Comparison of ENCODE assay signal across 23 cellular contexts in the genomic region with DNA sequence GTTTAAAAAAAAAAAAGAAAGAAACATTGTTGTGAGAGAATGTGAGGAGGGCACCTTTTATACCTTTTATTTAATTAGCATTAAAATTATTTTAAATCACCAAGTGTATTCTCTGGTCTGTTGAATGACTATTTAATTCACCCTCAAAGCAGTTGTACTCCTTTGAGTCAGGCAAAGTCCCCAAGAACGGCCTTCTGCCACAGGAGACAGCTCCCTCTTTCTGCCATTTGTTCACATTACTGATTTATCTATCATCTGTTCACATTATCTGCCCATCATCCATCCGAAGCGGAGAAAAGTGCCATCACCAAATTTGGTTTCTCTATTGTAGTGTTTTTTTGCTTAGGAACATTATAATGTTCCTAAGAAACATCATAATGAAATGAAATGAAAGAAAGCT.
DNase-seq lines count a peak whose midpoint lies in the region; ATAC-seq and TF ChIP-seq lines count a peak whose summit lies in the region.
"Had no signal": no experiment of that assay in that cellular context is flagged by ENCODE, and none has a peak within 500 bp of the region (broad histone marks: within the 10 kb centered on the region; RNA-seq: fewer than 3 reads in every experiment).

No MANE protein-coding gene starts in this region.

- no peak overlapping the region for H3K27ac Mint-ChIP-seq in chondrocyte (ENCODE audit: unreplicated experiment)
- no peak overlapping the region for H3K27ac Mint-ChIP-seq in activated CD8-positive, alpha-beta T cell treated with anti-CD3 and anti-CD28 coated beads, Interleukin-2, amount 10 ng/mL, durations not matched to agents 7 days and 5 days
- H3K27ac Mint-ChIP-seq: activated CD8-positive, alpha-beta memory T cell treated with anti-CD3 and anti-CD28 coated beads, Interleukin-2, amount 10 ng/mL, durations not matched to agents 7 days and 5 days; activated T-helper 17 cell treated with anti-CD3 and anti-CD28 coated beads, Interleukin-2, amount 50 U/mL, for 72 hours; natural killer cell treated with Interleukin-12 subunit alpha and Interleukin-12 subunit beta and Interleukin-15 and Interleukin-18, amount 100 ng/mL, for 72 hours; stimulated activated naive B cell treated with anti-CD40 and anti-IgM and Interleukin-4, amounts not matched to agents 10 μg/mL and 1 μg/mL and 100 μg/mL, for 72 hours had no signal

- no peak overlapping the region for H2AK5ac ChIP-seq in trophoblast cell (ENCODE audit: low read length)

- no peak overlapping the region for H2AFZ ChIP-seq in trophoblast cell (ENCODE audit: insufficient read depth, low read length, poor library complexity)

- no peak overlapping the region for H3K27ac ChIP-seq in trophoblast cell (ENCODE audit: low read depth, low read length)
- H3K27ac ChIP-seq: brain microvascular endothelial cell, colonic mucosa, foreskin keratinocyte, HL-60, sigmoid colon, tibial artery had no signal

- ATAC-seq in activated CD8-positive, alpha-beta T cell treated with anti-CD3 and anti-CD28 coated beads, Interleukin-2, amount 10 ng/mL, durations not matched to agents 7 days and 5 days: no peak
- ATAC-seq: activated CD8-positive, alpha-beta memory T cell treated with anti-CD3 and anti-CD28 coated beads, Interleukin-2, amount 10 ng/mL, durations not matched to agents 7 days and 5 days; activated T-helper 17 cell treated with anti-CD3 and anti-CD28 coated beads, Interleukin-2, amount 50 U/mL, for 72 hours; foreskin keratinocyte; natural killer cell treated with Interleukin-12 subunit alpha and Interleukin-12 subunit beta and Interleukin-15 and Interleukin-18, amount 100 ng/mL, for 72 hours; stimulated activated naive B cell treated with anti-CD40 and anti-IgM and Interleukin-4, amounts not matched to agents 10 μg/mL and 1 μg/mL and 100 μg/mL, for 72 hours had no signal

- H2BK12ac ChIP-seq in trophoblast cell (ENCODE audit: low read length): no peak overlapping the region

- H4K91ac ChIP-seq in trophoblast cell (ENCODE audit: low read depth, low read length): no peak overlapping the region

- H3K4me2 ChIP-seq in trophoblast cell (ENCODE audit: low read length): no peak overlapping the region

- H3K9ac ChIP-seq in trophoblast cell (ENCODE audit: low read length): no peak overlapping the region

- no peaks in the 10 kb centered on the region for H3K79me1 ChIP-seq in trophoblast cell (ENCODE audit: low read length)

- DNase-seq in AG09309 (ENCODE audit: low read depth): no peak
- DNase-seq in EL: peak; percentile 1
- peak; percentile 4 for DNase-seq in NAMALWA (ENCODE audit: low spot score)
- DNase-seq in chondrocyte (ENCODE audit: low spot score): no peak
- DNase-seq in activated CD8-positive, alpha-beta T cell treated with anti-CD3 and anti-CD28 coated beads, Interleukin-2, amount 10 ng/mL, durations not matched to agents 7 days and 5 days: no peak
- no peak for DNase-seq in trophoblast cell
- DNase-seq in SHP77 treated with DMSO at 0.1 percent for 48 hours (lab: John Stamatoyannopoulos, UW): no peak
- DNase-seq in HPDE6-E6E7 (ENCODE audit: extremely low spot score): no peak
- DNase-seq: activated CD4-positive, alpha-beta T cell treated with anti-CD3 and anti-CD28 coated beads for 4 hours; activated CD8-positive, alpha-beta memory T cell treated with anti-CD3 and anti-CD28 coated beads, Interleukin-2, amount 10 ng/mL, durations not matched to agents 7 days and 5 days; brain microvascular endothelial cell; colonic mucosa; foreskin keratinocyte; hippocampal formation; mesenchymal stem cell; NCI-H748 treated with DMSO at 0.1 percent for 48 hours; RPMI8226; sigmoid colon; stimulated activated naive B cell treated with anti-CD40 and anti-IgM and Interleukin-4, amounts not matched to agents 10 μg/mL and 1 μg/mL and 100 μg/mL, for 72 hours; tibial artery had no signal

- H3K4me3 ChIP-seq in AG09309 (ENCODE audit: control insufficient read depth, low read depth, low read length) (no peak overlapping the region), trophoblast cell (ENCODE audit: low read depth, low read length) (no peak overlapping the region)
- H3K4me3 ChIP-seq: colonic mucosa, sigmoid colon, tibial artery had no signal

- WGBS in trophoblast cell (ENCODE audit: extremely low coverage, insufficient coverage, insufficient read length): no CpG with 5 or more reads among the region's 3 CpGs

- no peak overlapping the region for H3K14ac ChIP-seq in trophoblast cell (ENCODE audit: low read length)

- no peaks in the 10 kb centered on the region for H3K36me3 ChIP-seq in trophoblast cell (ENCODE audit: control insufficient read depth in 1 of 2, insufficient read depth in 2 of 2, low read length in 2 of 2)
- H3K36me3 ChIP-seq: brain microvascular endothelial cell, colonic mucosa, sigmoid colon, tibial artery had no signal

- no peak overlapping the region for H3K18ac ChIP-seq in trophoblast cell (ENCODE audit: low read length)

- no peaks in the 10 kb centered on the region for H3K4me1 ChIP-seq in trophoblast cell (ENCODE audit: control insufficient read depth in 1 of 2, insufficient read depth in 2 of 2, low read length in 2 of 2)
- H3K4me1 ChIP-seq: colonic mucosa, foreskin keratinocyte, sigmoid colon, tibial artery had no signal

- no peak overlapping the region for H3K4ac ChIP-seq in trophoblast cell (ENCODE audit: low read depth, low read length)

- no peak overlapping the region for H2BK5ac ChIP-seq in trophoblast cell (ENCODE audit: low read depth, low read length, poor library complexity)

- H3K27me3 ChIP-seq in trophoblast cell (ENCODE audit: insufficient read depth, low read length): no peaks in the 10 kb centered on the region
- H3K27me3 ChIP-seq: brain microvascular endothelial cell, colonic mucosa, foreskin keratinocyte, sigmoid colon, tibial artery had no signal

- POLR2A ChIA-PET in activated CD8-positive, alpha-beta T cell treated with anti-CD3 and anti-CD28 coated beads, Interleukin-2, amount 10 ng/mL, durations not matched to agents 7 days and 5 days (lab: Charles Lee): no interaction called here

- H3K36me3 Mint-ChIP-seq in chondrocyte (ENCODE audit: low read depth): no peaks in the 10 kb centered on the region
- H3K36me3 Mint-ChIP-seq in activated CD8-positive, alpha-beta T cell treated with anti-CD3 and anti-CD28 coated beads, Interleukin-2, amount 10 ng/mL, durations not matched to agents 7 days and 5 days (ENCODE audit: low read depth): no peaks in the 10 kb centered on the region
- H3K36me3 Mint-ChIP-seq: activated CD8-positive, alpha-beta memory T cell treated with anti-CD3 and anti-CD28 coated beads, Interleukin-2, amount 10 ng/mL, durations not matched to agents 7 days and 5 days; natural killer cell treated with Interleukin-12 subunit alpha and Interleukin-12 subunit beta and Interleukin-15 and Interleukin-18, amount 100 ng/mL, for 72 hours; stimulated activated naive B cell treated with anti-CD40 and anti-IgM and Interleukin-4, amounts not matched to agents 10 μg/mL and 1 μg/mL and 100 μg/mL, for 72 hours had no signal

- H3K9me3 ChIP-seq in trophoblast cell (ENCODE audit: insufficient read depth, low read depth, low read length): no peaks in the 10 kb centered on the region
- H3K9me3 ChIP-seq: colonic mucosa, sigmoid colon, tibial artery had no signal

- H3K79me2 ChIP-seq in trophoblast cell (ENCODE audit: control insufficient read depth, insufficient read depth, low read length, poor library complexity): no peaks in the 10 kb centered on the region

- TF ChIP-seq CTCF in AG09309 (IDR thresholded peaks at IDR 0.05; ENCODE audit: control insufficient read depth, insufficient read depth, low read depth, low read length, missing control alignments): peak; percentile 17
- TF ChIP-seq CTCF in chondrocyte (IDR thresholded peaks at IDR 0.05): peak; percentile 24

- CTCF ChIA-PET in activated CD8-positive, alpha-beta T cell treated with anti-CD3 and anti-CD28 coated beads, Interleukin-2, amount 10 ng/mL, durations not matched to agents 7 days and 5 days (lab: Charles Lee): no interaction called here

- no peaks in the 10 kb centered on the region for H3K27me3 Mint-ChIP-seq in chondrocyte (ENCODE audit: low read depth)
- no peaks in the 10 kb centered on the region for H3K27me3 Mint-ChIP-seq in activated CD8-positive, alpha-beta T cell treated with anti-CD3 and anti-CD28 coated beads, Interleukin-2, amount 10 ng/mL, durations not matched to agents 7 days and 5 days (ENCODE audit: low read depth)
- H3K27me3 Mint-ChIP-seq: natural killer cell treated with Interleukin-12 subunit alpha and Interleukin-12 subunit beta and Interleukin-15 and Interleukin-18, amount 100 ng/mL, for 72 hours; stimulated activated naive B cell treated with anti-CD40 and anti-IgM and Interleukin-4, amounts not matched to agents 10 μg/mL and 1 μg/mL and 100 μg/mL, for 72 hours had no signal

- no peaks in the 10 kb centered on the region for H3K9me3 Mint-ChIP-seq in chondrocyte (ENCODE audit: low read depth)
- H3K9me3 Mint-ChIP-seq in activated CD8-positive, alpha-beta T cell treated with anti-CD3 and anti-CD28 coated beads, Interleukin-2, amount 10 ng/mL, durations not matched to agents 7 days and 5 days (ENCODE audit: insufficient read depth): no peaks in the 10 kb centered on the region
- H3K9me3 Mint-ChIP-seq: activated T-helper 17 cell treated with anti-CD3 and anti-CD28 coated beads, Interleukin-2, amount 50 U/mL, for 72 hours; natural killer cell treated with Interleukin-12 subunit alpha and Interleukin-12 subunit beta and Interleukin-15 and Interleukin-18, amount 100 ng/mL, for 72 hours had no signal

- no peak overlapping the region for H3K23ac ChIP-seq in trophoblast cell (ENCODE audit: low read length)

- no peak overlapping the region for H4K12ac ChIP-seq in trophoblast cell (ENCODE audit: low read depth, low read length)

- H2BK120ac ChIP-seq in trophoblast cell (ENCODE audit: insufficient read depth, low read length, poor library complexity): no peak overlapping the region

- no peak overlapping the region for H4K8ac ChIP-seq in trophoblast cell (ENCODE audit: low read depth, low read length)

- no peaks in the 10 kb centered on the region for H3K4me1 Mint-ChIP-seq in chondrocyte (ENCODE audit: low read depth)
- no peaks in the 10 kb centered on the region for H3K4me1 Mint-ChIP-seq in activated CD8-positive, alpha-beta T cell treated with anti-CD3 and anti-CD28 coated beads, Interleukin-2, amount 10 ng/mL, durations not matched to agents 7 days and 5 days (ENCODE audit: low read depth)
- H3K4me1 Mint-ChIP-seq: activated CD8-positive, alpha-beta memory T cell treated with anti-CD3 and anti-CD28 coated beads, Interleukin-2, amount 10 ng/mL, durations not matched to agents 7 days and 5 days; activated T-helper 17 cell treated with anti-CD3 and anti-CD28 coated beads, Interleukin-2, amount 50 U/mL, for 72 hours; stimulated activated naive B cell treated with anti-CD40 and anti-IgM and Interleukin-4, amounts not matched to agents 10 μg/mL and 1 μg/mL and 100 μg/mL, for 72 hours had no signal

- H3K4me3 Mint-ChIP-seq in chondrocyte (ENCODE audit: unreplicated experiment): no peak overlapping the region
- no peak overlapping the region for H3K4me3 Mint-ChIP-seq in activated CD8-positive, alpha-beta T cell treated with anti-CD3 and anti-CD28 coated beads, Interleukin-2, amount 10 ng/mL, durations not matched to agents 7 days and 5 days
- H3K4me3 Mint-ChIP-seq: activated CD8-positive, alpha-beta memory T cell treated with anti-CD3 and anti-CD28 coated beads, Interleukin-2, amount 10 ng/mL, durations not matched to agents 7 days and 5 days; activated T-helper 17 cell treated with anti-CD3 and anti-CD28 coated beads, Interleukin-2, amount 50 U/mL, for 72 hours; natural killer cell treated with Interleukin-12 subunit alpha and Interleukin-12 subunit beta and Interleukin-15 and Interleukin-18, amount 100 ng/mL, for 72 hours; stimulated activated naive B cell treated with anti-CD40 and anti-IgM and Interleukin-4, amounts not matched to agents 10 μg/mL and 1 μg/mL and 100 μg/mL, for 72 hours had no signal

Comparison
In these comparisons a context has a peak if more than half of its experiments do, and no peak if none do; other contexts are left out.
1. DNase-seq: peak in EL (single experiment) and NAMALWA (single experiment); none in AG09309 (single experiment), chondrocyte (single experiment), activated CD8-positive, alpha-beta T cell treated with anti-CD3 and anti-CD28 coated beads, Interleukin-2, amount 10 ng/mL, durations not matched to agents 7 days and 5 days (single experiment), trophoblast cell (0 of 2), SHP77 treated with DMSO at 0.1 percent for 48 hours (single experiment) and HPDE6-E6E7 (single experiment).